8 cellular contexts compared by ENCODE assay signal in the genomic region with DNA sequence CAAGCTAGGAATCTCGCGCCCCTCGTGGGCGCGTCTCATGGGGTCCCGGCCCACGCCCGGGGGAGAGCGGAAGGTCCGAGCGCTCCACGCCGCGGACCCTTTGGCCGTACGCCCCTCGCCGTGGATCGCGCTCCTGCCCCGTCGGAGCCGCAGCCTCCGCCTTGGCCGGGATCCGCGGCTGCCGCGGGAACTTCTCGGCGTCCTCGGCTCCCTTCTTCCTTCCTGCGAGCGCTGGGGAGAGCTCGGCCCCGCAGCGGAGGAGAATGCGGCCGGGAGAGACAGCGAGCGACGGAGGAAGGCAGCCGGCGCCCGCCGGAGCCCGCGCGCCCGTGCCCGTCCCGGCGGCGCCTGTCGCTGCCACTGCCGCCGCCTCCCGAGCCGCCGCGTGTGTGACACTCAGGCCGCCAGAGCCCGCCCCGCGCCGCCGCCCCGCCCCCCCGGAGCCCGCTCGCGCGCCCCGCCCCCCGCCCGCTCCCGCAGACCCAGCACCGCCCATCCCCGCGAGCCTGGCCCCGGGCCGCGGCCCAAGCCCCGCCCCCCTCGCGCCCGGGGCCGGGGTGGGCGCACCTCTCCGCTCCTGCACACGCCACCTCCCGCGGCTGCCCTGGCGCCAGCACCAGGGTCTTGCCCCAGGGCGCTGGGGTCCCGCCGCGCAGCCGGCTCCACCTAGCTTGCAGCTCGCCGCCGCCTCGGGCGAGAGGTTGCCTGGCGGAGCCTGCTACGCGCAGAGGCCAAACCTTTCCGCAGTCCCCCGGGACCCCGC. TPM values are rescaled to one million over a fixed set of nuclear protein-coding genes. Genes with fewer than 3 reads are reported as not detected.
A peak's percentile ranks its signal among the peaks of the same experiment; 100 is the strongest.
DNase-seq lines count a peak whose midpoint lies in the region; ATAC-seq and TF ChIP-seq lines count a peak whose summit lies in the region.

A gene with protein sequence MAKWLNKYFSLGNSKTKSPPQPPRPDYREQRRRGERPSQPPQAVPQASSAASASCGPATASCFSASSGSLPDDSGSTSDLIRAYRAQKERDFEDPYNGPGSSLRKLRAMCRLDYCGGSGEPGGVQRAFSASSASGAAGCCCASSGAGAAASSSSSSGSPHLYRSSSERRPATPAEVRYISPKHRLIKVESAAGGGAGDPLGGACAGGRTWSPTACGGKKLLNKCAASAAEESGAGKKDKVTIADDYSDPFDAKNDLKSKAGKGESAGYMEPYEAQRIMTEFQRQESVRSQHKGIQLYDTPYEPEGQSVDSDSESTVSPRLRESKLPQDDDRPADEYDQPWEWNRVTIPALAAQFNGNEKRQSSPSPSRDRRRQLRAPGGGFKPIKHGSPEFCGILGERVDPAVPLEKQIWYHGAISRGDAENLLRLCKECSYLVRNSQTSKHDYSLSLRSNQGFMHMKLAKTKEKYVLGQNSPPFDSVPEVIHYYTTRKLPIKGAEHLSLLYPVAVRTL (minus strand): TSS at position 362 of the 763 bp plus-strand sequence. CDS start 582 bp downstream, outside the sequence.

- peak; percentile 26 for ATAC-seq in GM18520 (IDR thresholded peaks at IDR 0.05; ENCODE audit: unreplicated experiment)
- peak; percentile 42 for ATAC-seq in HG03066 (IDR thresholded peaks at IDR 0.05; ENCODE audit: low read depth, unreplicated experiment)
- ATAC-seq in lung (ENCODE audit: insufficient read depth, low FRiP score), result peak; percentile 61

- peaks cover 6% of the 10 kb centered on the region for H3K27me3 Mint-ChIP-seq in activated CD4-positive, alpha-beta memory T cell treated with anti-CD3 and anti-CD28 coated beads for 36 hours

- H3K4me3 ChIP-seq in ectodermal cell (ENCODE audit: insufficient read depth, low read depth, low read length), result peak within 1 kb of the TSS; percentile 63
- peak within 1 kb of the TSS; percentile 83 for H3K4me3 ChIP-seq in lung

- 0% methylated on average over 110 of the region's 110 CpGs for WGBS in ectodermal cell, 2 experiments
- WGBS in lung, 2 donors, result 0% methylated on average over 46 to 110 of the region's 110 CpGs

- H3K27ac ChIP-seq in 22Rv1 (peak within 1 kb of the TSS; percentile 93), ectodermal cell (ENCODE audit: insufficient read depth, low read depth, low read length, poor library complexity, severe bottlenecking) (peak within 1 kb of the TSS; percentile 72), lung (ENCODE audit: low read depth in 1 of 2, low read length in 1 of 2) (peak within 1 kb of the TSS; percentile 95 to 96)

- H3K4me3 Mint-ChIP-seq in activated CD4-positive, alpha-beta memory T cell treated with anti-CD3 and anti-CD28 coated beads for 36 hours, result peak within 1 kb of the TSS; percentile 68

- H3K9me3 Mint-ChIP-seq in activated CD4-positive, alpha-beta memory T cell treated with anti-CD3 and anti-CD28 coated beads for 36 hours, result no peaks in the 10 kb centered on the region

- peak; percentile 36; the same call in 1 of the 2 replicates for TF ChIP-seq CTCF in 22Rv1 (IDR thresholded peaks at IDR 0.05)
- TF ChIP-seq CTCF in lung (IDR thresholded peaks at IDR 0.05; ENCODE audit: control extremely low read depth, extremely low read depth), result no peak

- POLR2A ChIA-PET in activated CD4-positive, alpha-beta memory T cell treated with anti-CD3 and anti-CD28 coated beads for 36 hours (lab: Charles Lee), result no interaction called here

- no peaks in the 10 kb centered on the region for H3K36me3 ChIP-seq in ectodermal cell (ENCODE audit: control insufficient read depth, insufficient read depth, low read length)
- H3K36me3 ChIP-seq in lung (ENCODE audit: control insufficient read depth in 2 of 2, insufficient read depth in 2 of 2, low read length in 2 of 2), result no peaks in the 10 kb centered on the region

- H3K27ac Mint-ChIP-seq in activated CD4-positive, alpha-beta memory T cell treated with anti-CD3 and anti-CD28 coated beads for 36 hours, result no peak within 1 kb of the TSS

- H3K4me1 ChIP-seq in ectodermal cell (ENCODE audit: control insufficient read depth, insufficient read depth, low read length) (peaks cover 33% of the 10 kb centered on the region), lung (ENCODE audit: control insufficient read depth in 2 of 2, insufficient read depth in 2 of 2, low read length in 2 of 2) (peaks cover 5 to 13% of the 10 kb centered on the region in 2 donors)

- DNase-seq in NCI-H345 (lab: John Stamatoyannopoulos, UW), result peak; percentile 83
- peak; percentile 85 for DNase-seq in activated CD4-positive, alpha-beta memory T cell treated with anti-CD3 and anti-CD28 coated beads for 36 hours
- DNase-seq in lung (ENCODE audit: low spot score), result peak; percentile 75
- DNase-seq in stimulated activated CD4-positive, alpha-beta T cell treated with anti-CD3 and anti-CD28 coated beads, TNF-alpha, amount 100 ng/mL, for 1 hour (ENCODE audit: low read depth in 3 of 3, low spot score in 1 of 3), result peak; percentile 63 to 82 (median 64)

- H3K36me3 Mint-ChIP-seq in activated CD4-positive, alpha-beta memory T cell treated with anti-CD3 and anti-CD28 coated beads for 36 hours, result no peaks in the 10 kb centered on the region

- H3K27me3 ChIP-seq in ectodermal cell (ENCODE audit: control insufficient read depth, insufficient read depth, low read length, poor library complexity, severe bottlenecking) (peaks cover 37% of the 10 kb centered on the region), lung (ENCODE audit: control insufficient read depth, insufficient read depth) (no peaks in the 10 kb centered on the region)

- peaks cover 19% of the 10 kb centered on the region for H3K4me1 Mint-ChIP-seq in activated CD4-positive, alpha-beta memory T cell treated with anti-CD3 and anti-CD28 coated beads for 36 hours (ENCODE audit: low read depth)

- CTCF ChIA-PET in activated CD4-positive, alpha-beta memory T cell treated with anti-CD3 and anti-CD28 coated beads for 36 hours (lab: Charles Lee), result interaction anchor here (0.9 to 2.7 kb wide), 6 partner anchors 19 to 166 kb away, joined by 3 to 22 read pairs (median 4); no protein-coding TSS in a partner anchor

- H3K9me3 ChIP-seq in ectodermal cell (ENCODE audit: control insufficient read depth, low read length), result no peaks in the 10 kb centered on the region
- no peaks in the 10 kb centered on the region for H3K9me3 ChIP-seq in lung (ENCODE audit: control insufficient read depth in 2 of 2, insufficient read depth in 1 of 2, low read length in 1 of 2)

- intact Hi-C loops in activated CD4-positive, alpha-beta memory T cell treated with anti-CD3 and anti-CD28 coated beads for 36 hours (cut with micrococcal nuclease), result loop anchor here (2.0 to 10.0 kb wide), 5 partner anchors 62 to 582 kb away; partner anchors contain the start of genes POLR1E, SLC25A51 and TRMT10B

RNA-seq across cellular contexts. Expression of the gene that starts here (rescaled TPM):
- 1 to 10 TPM; 1.1 to 1.2 TPM for total RNA-seq in activated CD4-positive, alpha-beta memory T cell treated with anti-CD3 and anti-CD28 coated beads for 36 hours
- 6.5 TPM for polyA plus RNA-seq in ectodermal cell (2013, experiment 1 of 4)
- 7.3 TPM for polyA plus RNA-seq in ectodermal cell (2013, experiment 2 of 4)
- polyA plus RNA-seq in ectodermal cell (2013, experiment 3 of 4), result 6.0 TPM
- polyA plus RNA-seq in ectodermal cell (2013, experiment 4 of 4), result 6.8 TPM
- 10 to 100 TPM; 14.8 to 32.3 TPM for total RNA-seq in lung
- 10 to 100 TPM; 10.8 to 13.9 TPM for polyA plus RNA-seq in lung

Comparison
In these comparisons a context has a peak if more than half of its experiments do, and no peak if none do; other contexts are left out.
1. Peak in every context shown above with its lines: DNase-seq, ATAC-seq, H3K4me3 ChIP-seq and H3K27ac ChIP-seq.
2. RNA of the gene that starts here (total RNA-seq): 14.8 to 32.3 TPM in lung; 1.1 to 1.2 TPM in activated CD4-positive, alpha-beta memory T cell treated with anti-CD3 and anti-CD28 coated beads for 36 hours; every median in the first group is over 4 times any median in the second.